Comparison of ENCODE assay signal across 28 cellular contexts in genomic region chr11:123584186-123584585, GRCh38.
"Had no signal": no experiment of that assay in that cellular context is flagged by ENCODE, and none has a peak within 500 bp of the region (broad histone marks: within the 10 kb centered on the region; RNA-seq: fewer than 3 reads in every experiment).

No MANE protein-coding gene starts in this region.

- H3K4me1 ChIP-seq: lower lobe of right lung, parathyroid adenoma, right lobe of liver, uterus had no signal

- H3K27me3 ChIP-seq: neutrophil, right lobe of liver, transverse colon, upper lobe of right lung, uterus had no signal

- ATAC-seq: effector memory CD8-positive, alpha-beta T cell; heart right ventricle; left ventricle myocardium superior; lower lobe of right lung; natural killer cell; right lobe of liver; stimulated activated naive CD8-positive, alpha-beta T cell treated with anti-CD3 and anti-CD28 coated beads, Interleukin-15, amount 100 ng/mL, for 72 hours; upper lobe of right lung had no signal

- H3K27me3 Mint-ChIP-seq: effector memory CD8-positive, alpha-beta T cell had no signal

- H3K9ac ChIP-seq: parathyroid adenoma had no signal

- H3K36me3 Mint-ChIP-seq: immature natural killer cell, natural killer cell had no signal

- DNase-seq: cortex of kidney; effector memory CD8-positive, alpha-beta T cell; erythroblast; esophagus squamous epithelium; foreskin melanocyte; glutamatergic neuron; heart right ventricle; hypothalamus; immature natural killer cell; islet precursor cell; kidney glomerular epithelial cell; left ventricle myocardium superior; lower lobe of right lung; natural killer cell; right lobe of liver; small intestine; stimulated activated CD4-positive, alpha-beta T cell treated with anti-CD3 and anti-CD28 coated beads, Interleukin-15, amount 100 ng/mL, for 24 hours; stimulated activated CD4-positive, alpha-beta T cell treated with anti-CD3 and anti-CD28 coated beads, Interleukin-2, amount 100 ng/mL, for 48 hours; stimulated activated CD8-positive, alpha-beta memory T cell treated with anti-CD3 and anti-CD28 coated beads, Interleukin-4, amount 100 ng/mL, for 48 hours; stimulated activated naive CD4-positive, alpha-beta T cell; stimulated activated naive CD8-positive, alpha-beta T cell treated with anti-CD3 and anti-CD28 coated beads, Interleukin-15, amount 100 ng/mL, for 72 hours; transverse colon; upper lobe of right lung; uterus had no signal

- H3K9me3 Mint-ChIP-seq: effector memory CD8-positive, alpha-beta T cell; immature natural killer cell; natural killer cell; stimulated activated naive CD8-positive, alpha-beta T cell treated with anti-CD3 and anti-CD28 coated beads, Interleukin-15, amount 100 ng/mL, for 72 hours had no signal

- H3K9me3 ChIP-seq: esophagus squamous epithelium, heart right ventricle, lower lobe of right lung, neutrophil, right lobe of liver, suprapubic skin, transverse colon, upper lobe of right lung, uterus had no signal

- H2AFZ ChIP-seq: parathyroid adenoma had no signal

- H3K79me2 ChIP-seq: parathyroid adenoma had no signal

- H3K27ac Mint-ChIP-seq: effector memory CD8-positive, alpha-beta T cell; immature natural killer cell; natural killer cell; progenitor cell of endocrine pancreas; stimulated activated naive CD8-positive, alpha-beta T cell treated with anti-CD3 and anti-CD28 coated beads, Interleukin-15, amount 100 ng/mL, for 72 hours had no signal

- H3K4me3 ChIP-seq: esophagus squamous epithelium, heart right ventricle, lower lobe of right lung, right lobe of liver, suprapubic skin, transverse colon, upper lobe of right lung, uterus had no signal

- H3K27ac ChIP-seq: esophagus squamous epithelium, heart right ventricle, lower lobe of right lung, neutrophil, parathyroid adenoma, right lobe of liver, suprapubic skin, transverse colon, upper lobe of right lung, uterus had no signal

- H3K4me3 Mint-ChIP-seq: effector memory CD8-positive, alpha-beta T cell; immature natural killer cell; natural killer cell; stimulated activated naive CD8-positive, alpha-beta T cell treated with anti-CD3 and anti-CD28 coated beads, Interleukin-15, amount 100 ng/mL, for 72 hours had no signal

- H3K36me3 ChIP-seq: esophagus squamous epithelium, lower lobe of right lung, right lobe of liver, suprapubic skin, transverse colon, upper lobe of right lung, uterus had no signal
